ENCODE assay signal across 12 cellular contexts in genomic region chr7:70042533-70042932, GRCh38.
DNase-seq lines count a peak whose midpoint lies in the region; ATAC-seq and TF ChIP-seq lines count a peak whose summit lies in the region.
"Had no signal": no experiment of that assay in that cellular context is flagged by ENCODE, and none has a peak within 500 bp of the region (broad histone marks: within the 10 kb centered on the region; RNA-seq: fewer than 3 reads in every experiment).

No MANE protein-coding gene starts in this region.

- no peak overlapping the region for H3K4me2 ChIP-seq in OCI-LY3 (ENCODE audit: low read length)

- in situ Hi-C loops in brain microvascular endothelial cell (cut with HindIII; ENCODE audit: low pct_ligation_motif_present, low sequenced_read_pairs): no loop called here

- TF ChIP-seq CTCF in OCI-LY3 (IDR thresholded peaks at IDR 0.05; ENCODE audit: low read depth, low read length) (peak; percentile 28; the same call in 1 of the 2 replicates), brain microvascular endothelial cell (IDR thresholded peaks at IDR 0.05; ENCODE audit: low read depth, low read length, missing control alignments) (no peak)

- no peak overlapping the region for H3K9ac ChIP-seq in OCI-LY3 (ENCODE audit: low read length)

- no peaks in the 10 kb centered on the region for H4K20me1 ChIP-seq in OCI-LY3 (ENCODE audit: insufficient read depth, low read length)

- H3K27ac ChIP-seq in OCI-LY3 (ENCODE audit: low read length) (no peak overlapping the region), brain microvascular endothelial cell (no peak overlapping the region)
- H3K27ac ChIP-seq: neutrophil had no signal

- no peaks in the 10 kb centered on the region for H3K9me3 ChIP-seq in OCI-LY3 (ENCODE audit: insufficient read depth, low read length)
- H3K9me3 ChIP-seq: neutrophil had no signal

- H3K36me3 ChIP-seq in OCI-LY3 (replicated peaks; ENCODE audit: low read depth, low read length): no peaks in the 10 kb centered on the region
- no peaks in the 10 kb centered on the region for H3K36me3 ChIP-seq in brain microvascular endothelial cell (replicated peaks)
- H3K36me3 ChIP-seq: neutrophil had no signal

- H2AFZ ChIP-seq in OCI-LY3 (ENCODE audit: low read depth, low read length): no peak overlapping the region

- no peaks in the 10 kb centered on the region for H3K4me1 ChIP-seq in OCI-LY3 (ENCODE audit: low read length)

- no peak overlapping the region for H3K4me3 ChIP-seq in OCI-LY3 (ENCODE audit: low read length)
- H3K4me3 ChIP-seq in brain microvascular endothelial cell (ENCODE audit: low read depth, low read length): no peak overlapping the region

- DNase-seq in GM04504 (ENCODE audit: low read depth) (peak; percentile 26), fibroblast of peridontal ligament (ENCODE audit: extremely low read depth) (peak; percentile 40), putamen (ENCODE audit: low spot score) (peak; percentile 26), SHP77 (lab: John Stamatoyannopoulos, UW) (no peak), brain microvascular endothelial cell (no peak)
- DNase-seq: activated CD4-positive, alpha-beta T cell treated with anti-CD3 and anti-CD28 coated beads, Interleukin-2, amount 50 U/mL, for 4 hours; NCI-H446 treated with DMSO at 0.1 percent for 48 hours; stimulated activated naive CD4-positive, alpha-beta T cell had no signal

- H3K27me3 ChIP-seq in OCI-LY3 (ENCODE audit: low read depth, low read length) (no peaks in the 10 kb centered on the region), brain microvascular endothelial cell (replicated peaks) (no peaks in the 10 kb centered on the region)
- H3K27me3 ChIP-seq: neutrophil had no signal

- H3K79me2 ChIP-seq in OCI-LY3 (ENCODE audit: low read length): no peaks in the 10 kb centered on the region

- no peak for ATAC-seq in GM21737 (IDR thresholded peaks at IDR 0.05; ENCODE audit: unreplicated experiment)
- ATAC-seq in GM21360 (IDR thresholded peaks at IDR 0.05; ENCODE audit: unreplicated experiment): no peak

Comparison
In these comparisons a context has a peak if more than half of its experiments do, and no peak if none do; other contexts are left out.
1. DNase-seq: peak in GM04504 (single experiment), fibroblast of peridontal ligament (single experiment) and putamen (single experiment); none in SHP77 (0 of 2) and brain microvascular endothelial cell (single experiment).